ENCODE assay signal across 13 cellular contexts in the genomic region with DNA sequence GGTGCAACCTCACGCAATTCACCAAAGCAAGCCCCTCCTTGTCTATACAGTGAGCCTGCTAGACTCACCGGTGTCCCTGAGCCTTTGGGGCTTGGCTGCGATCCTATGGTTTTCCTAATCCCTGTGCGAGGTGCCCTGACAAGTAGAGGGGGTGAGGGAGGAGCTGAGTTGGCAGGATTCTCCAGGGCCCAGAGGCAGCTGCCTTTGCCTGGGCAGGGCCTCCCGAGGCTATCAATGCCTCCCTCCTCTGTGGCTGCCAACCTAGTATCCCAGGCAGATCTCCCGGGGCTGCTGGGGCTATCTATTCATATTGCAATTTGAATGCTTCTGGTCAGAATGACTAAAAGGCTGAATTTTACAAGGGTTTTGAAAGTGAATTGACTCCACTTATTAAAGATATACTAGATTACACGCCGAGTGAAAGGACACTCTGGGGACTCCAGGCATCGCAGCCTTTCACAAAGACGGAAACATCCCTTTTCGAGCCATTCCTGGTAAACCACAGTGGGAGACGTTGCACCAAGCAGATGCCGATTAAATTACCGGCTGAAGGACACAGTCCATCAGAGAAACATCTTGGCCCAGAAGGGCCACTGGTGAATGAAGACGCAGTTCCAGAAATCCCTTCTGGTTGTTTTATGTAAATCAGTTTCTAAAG. TPM values are rescaled to one million over a fixed set of nuclear protein-coding genes. Genes with fewer than 3 reads are reported as not detected.
DNase-seq lines count a peak whose midpoint lies in the region; ATAC-seq and TF ChIP-seq lines count a peak whose summit lies in the region.
"Had no signal": no experiment of that assay in that cellular context is flagged by ENCODE, and none has a peak within 500 bp of the region (broad histone marks: within the 10 kb centered on the region; RNA-seq: fewer than 3 reads in every experiment).

No MANE protein-coding gene starts in this region.

- H3K27ac ChIP-seq in RWPE1 = peak overlapping the region; percentile 94
- peak overlapping the region; percentile 11 to 84 (median 68) for H3K27ac ChIP-seq in esophagus squamous epithelium
- no peak overlapping the region for H3K27ac ChIP-seq in neuronal stem cell (replicated peaks; ENCODE audit: low read length)
- H3K27ac ChIP-seq: colonic mucosa had no signal

- no peak overlapping the region for H3K4ac ChIP-seq in neuronal stem cell (ENCODE audit: low read length)

- H3K79me1 ChIP-seq in neuronal stem cell (ENCODE audit: low read depth, low read length) = no peaks in the 10 kb centered on the region

- no peak overlapping the region for H2BK12ac ChIP-seq in neuronal stem cell (ENCODE audit: low read length)

- H3K4me2 ChIP-seq in neuronal stem cell (ENCODE audit: insufficient read depth, low read length, poor library complexity, severe bottlenecking) = no peak overlapping the region

- no peak for TF ChIP-seq POLR2A in esophagus squamous epithelium (IDR thresholded peaks at IDR 0.05)

- peak; percentile 77 for DNase-seq in H7
- DNase-seq in RWPE1 (ENCODE audit: low spot score) = peak; percentile 94
- no peak for DNase-seq in esophagus squamous epithelium (lab: John Stamatoyannopoulos, UW)
- no peak for DNase-seq in neuronal stem cell (ENCODE audit: low spot score)
- DNase-seq in sciatic nerve (ENCODE audit: low spot score) = no peak
- DNase-seq in cerebellar cortex (ENCODE audit: low spot score) = no peak
- no peak for DNase-seq in NK-92 treated with Interleukin-12 subunit alpha and Interleukin-12 subunit beta, amount 100 ng/mL, for 24 hours (lab: John Stamatoyannopoulos, UW)
- DNase-seq: activated CD4-positive, alpha-beta T cell treated with anti-CD3 and anti-CD28 coated beads, Interleukin-2, amount 10 ng/mL, durations not matched to agents 24 days and 14 days; activated naive CD4-positive, alpha-beta T cell treated with Interleukin-2 at 50 U/mL for 16 hours; CD8-positive, alpha-beta memory T cell; colonic mucosa; NCI-H510A treated with DMSO at 0.1 percent for 48 hours had no signal

- H2BK120ac ChIP-seq in neuronal stem cell (ENCODE audit: low read depth, low read length) = no peak overlapping the region

- no peak overlapping the region for H2AK5ac ChIP-seq in neuronal stem cell (ENCODE audit: low read depth, low read length)

- H3K9me3 ChIP-seq in esophagus squamous epithelium (no peaks in the 10 kb centered on the region), neuronal stem cell (replicated peaks in 1 of 2; ENCODE audit: control insufficient read depth in 2 of 2, insufficient read depth in 1 of 2, low read depth in 1 of 2, low read length in 2 of 2) (no peaks in the 10 kb centered on the region)
- H3K9me3 ChIP-seq: colonic mucosa had no signal

- CTCF ChIA-PET in RWPE1 (lab: Yijun Ruan, JAX) = interaction anchor here (0.9 to 1.8 kb wide), 2 partner anchors 64 to 95 kb away, joined by 3 to 5 read pairs; no protein-coding TSS in a partner anchor

- TF ChIP-seq CTCF in RWPE1 (conservative IDR thresholded peaks at IDR 0.05; ENCODE audit: low read depth) (no peak), esophagus squamous epithelium (IDR thresholded peaks at IDR 0.05) (no peak)

- no peak overlapping the region for H2BK5ac ChIP-seq in neuronal stem cell (ENCODE audit: low read length)

- no peak overlapping the region for H3K9ac ChIP-seq in neuronal stem cell (ENCODE audit: low read depth, low read length, poor library complexity)

- H4K91ac ChIP-seq in neuronal stem cell (ENCODE audit: low read depth, low read length, poor library complexity) = no peak overlapping the region

- no peak overlapping the region for H2BK15ac ChIP-seq in neuronal stem cell (ENCODE audit: low read length)

- no peak for ATAC-seq in sciatic nerve
- no peak for ATAC-seq in GM18511 (IDR thresholded peaks at IDR 0.05; ENCODE audit: unreplicated experiment)

- H2AFZ ChIP-seq in neuronal stem cell (ENCODE audit: low read length) = no peak overlapping the region

- 43 to 45% methylated on average over 7 to 13 of the region's 15 CpGs for WGBS in esophagus squamous epithelium, 2 donors
- no CpG with 5 or more reads among the region's 15 CpGs for WGBS in neuronal stem cell (ENCODE audit: extremely low coverage in 2 of 2, insufficient read length in 2 of 2, insufficient replicate concordance in 1 of 2), 2 donors

- H3K4me3 ChIP-seq in H7 (ENCODE audit: insufficient read depth, low read depth, low read length) = no peak overlapping the region
- H3K4me3 ChIP-seq in esophagus squamous epithelium = peak overlapping the region in 1 of 4 donors; percentile 13
- H3K4me3 ChIP-seq in neuronal stem cell (ENCODE audit: low read length in 2 of 2) = no peak overlapping the region
- H3K4me3 ChIP-seq: colonic mucosa had no signal

- H3K36me3 ChIP-seq in H7 (replicated peaks; ENCODE audit: control insufficient read depth, insufficient read depth, low read length) = no peaks in the 10 kb centered on the region
- H3K36me3 ChIP-seq in esophagus squamous epithelium = no peaks in the 10 kb centered on the region
- H3K36me3 ChIP-seq in neuronal stem cell (replicated peaks in 1 of 2; ENCODE audit: control insufficient read depth in 2 of 2, insufficient read depth in 2 of 2, low read length in 2 of 2) = peaks cover 0 to 3% of the 10 kb centered on the region in 2 donors
- H3K36me3 ChIP-seq: colonic mucosa had no signal

- H3K27me3 ChIP-seq in H7 (ENCODE audit: control insufficient read depth, insufficient read depth, low read length) (no peaks in the 10 kb centered on the region), esophagus squamous epithelium (no peaks in the 10 kb centered on the region), neuronal stem cell (ENCODE audit: control insufficient read depth in 3 of 3, insufficient read depth in 3 of 3, low read depth in 1 of 3, low read length in 3 of 3) (no peaks in the 10 kb centered on the region)
- H3K27me3 ChIP-seq: colonic mucosa had no signal

- intact Hi-C loops in esophagus squamous epithelium (cut with DNase I) = no loop called here
- intact Hi-C loops in sciatic nerve (cut with DNase I) = no loop called here

- POLR2A ChIA-PET in RWPE1 (lab: Yijun Ruan, JAX; ENCODE audit: low non-redundant PET) = no interaction called here

- no peak overlapping the region for H3K14ac ChIP-seq in neuronal stem cell (ENCODE audit: low read length)

- H3K4me1 ChIP-seq in esophagus squamous epithelium (peaks cover 0 to 34% (median 8%) of the 10 kb centered on the region in 3 donors), neuronal stem cell (ENCODE audit: control insufficient read depth in 2 of 2, insufficient read depth in 1 of 2, low read depth in 1 of 2, low read length in 2 of 2) (peaks cover 0 to 15% of the 10 kb centered on the region in 2 donors)
- H3K4me1 ChIP-seq: colonic mucosa had no signal

- peak overlapping the region; percentile 50 for H3K18ac ChIP-seq in neuronal stem cell (ENCODE audit: low read length)

- H3K23ac ChIP-seq in neuronal stem cell (ENCODE audit: low read depth, low read length, poor library complexity) = no peak overlapping the region

- no peak overlapping the region for H4K8ac ChIP-seq in neuronal stem cell (ENCODE audit: low read depth, low read length)

RNA-seq across cellular contexts. Expression of a gene that starts 11.3 kb away (rescaled TPM):
- 0.97 and 2.8 TPM in 2 replicates for total RNA-seq in H7 (2014; rRNA removed; shearing (Covaris generic))
- 10 to 100 TPM; 14.0 to 33.4 (median 21.5) TPM for total RNA-seq in esophagus squamous epithelium
- 2.0 TPM for polyA plus RNA-seq in neuronal stem cell (2013, experiment 1 of 2)
- polyA plus RNA-seq in neuronal stem cell (2013, experiment 2 of 2) = 2.0 TPM
- total RNA-seq in sciatic nerve = 4.3 TPM
- polyA plus RNA-seq: CD8-positive, alpha-beta memory T cell had no signal

Comparison
In these comparisons a context has a peak if more than half of its experiments do, and no peak if none do; other contexts are left out.
1. DNase-seq: peak in H7 (single experiment) and RWPE1 (single experiment); none in esophagus squamous epithelium (single experiment), neuronal stem cell (single experiment), sciatic nerve (single experiment), cerebellar cortex (single experiment) and NK-92 treated with Interleukin-12 subunit alpha and Interleukin-12 subunit beta, amount 100 ng/mL, for 24 hours (single experiment).